Comparison of ENCODE assay signal across 1 cellular context in the genomic region with DNA sequence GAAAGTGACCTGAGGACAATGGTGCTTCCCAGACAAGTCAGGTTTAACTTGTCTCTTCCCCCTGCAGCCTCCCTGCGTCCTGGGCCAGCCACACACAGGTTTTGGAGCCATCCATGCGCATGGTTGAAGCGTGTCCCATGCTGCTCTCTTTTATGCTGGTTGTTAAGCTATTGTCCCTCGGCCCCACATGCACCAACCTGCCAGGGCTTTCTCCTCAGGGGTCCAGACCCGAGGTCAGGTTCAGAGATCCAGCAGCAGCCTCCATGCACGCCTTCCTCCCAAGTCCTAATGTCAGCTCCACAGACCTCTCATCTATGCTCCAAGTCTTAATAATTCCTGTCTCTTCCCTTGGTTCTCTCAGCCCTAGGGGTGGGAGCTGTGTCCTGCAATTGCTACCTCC.
TF ChIP-seq lines count a peak whose summit lies in the region.

No MANE protein-coding gene starts in this region.

TF ChIP-seq in HepG2, 621 proteins besides CTCF, POLR2A, EP300 and RAD21 (continued from another document):
- no peak for TF ChIP-seq ZBTB40 (IDR thresholded peaks at IDR 0.05)
- 0 out of 2 replicates have a peak, but pooled peaks have one; percentile 20 for TF ChIP-seq ZBTB40 (CRISPR knock-in tag; IDR thresholded peaks at IDR 0.05)
- TF ChIP-seq, protein P1, sequence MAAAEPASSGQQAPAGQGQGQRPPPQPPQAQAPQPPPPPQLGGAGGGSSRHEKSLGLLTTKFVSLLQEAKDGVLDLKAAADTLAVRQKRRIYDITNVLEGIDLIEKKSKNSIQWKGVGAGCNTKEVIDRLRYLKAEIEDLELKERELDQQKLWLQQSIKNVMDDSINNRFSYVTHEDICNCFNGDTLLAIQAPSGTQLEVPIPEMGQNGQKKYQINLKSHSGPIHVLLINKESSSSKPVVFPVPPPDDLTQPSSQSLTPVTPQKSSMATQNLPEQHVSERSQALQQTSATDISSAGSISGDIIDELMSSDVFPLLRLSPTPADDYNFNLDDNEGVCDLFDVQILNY (CRISPR knock-in tag; conservative IDR thresholded peaks at IDR 0.05) = no peak
- no peak for TF ChIP-seq SMARCC2 (IDR thresholded peaks at IDR 0.05)
- TF ChIP-seq ZNF768 (CRISPR knock-in tag; IDR thresholded peaks at IDR 0.05) = no peak
- TF ChIP-seq KLF13 (CRISPR knock-in tag; IDR thresholded peaks at IDR 0.05) = no peak
